15 cellular contexts compared by ENCODE assay signal in the genomic region with DNA sequence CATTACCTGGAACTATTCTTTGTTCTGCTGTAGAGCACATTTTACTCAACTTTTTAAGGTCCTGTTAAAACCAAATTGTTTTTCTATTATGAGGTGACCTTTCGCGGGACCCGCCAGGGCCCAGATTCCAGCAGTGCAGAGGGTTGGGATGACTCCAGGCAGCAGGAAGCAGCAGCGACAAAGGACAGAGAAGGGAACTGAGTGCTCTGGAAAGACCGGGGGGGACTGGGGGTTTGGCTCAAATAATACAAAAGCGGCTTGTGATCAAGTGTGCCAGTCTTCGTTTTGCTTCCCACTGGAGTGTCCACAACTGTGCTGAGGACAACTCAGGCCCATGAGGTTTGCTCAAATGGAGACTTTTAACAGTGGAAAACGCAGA. TPM values are rescaled to one million over a fixed set of nuclear protein-coding genes. Genes with fewer than 3 reads are reported as not detected.
DNase-seq lines count a peak whose midpoint lies in the region; ATAC-seq and TF ChIP-seq lines count a peak whose summit lies in the region.
"Had no signal": no experiment of that assay in that cellular context is flagged by ENCODE, and none has a peak within 500 bp of the region (broad histone marks: within the 10 kb centered on the region; RNA-seq: fewer than 3 reads in every experiment).

No MANE protein-coding gene starts in this region.

- H3K27ac Mint-ChIP-seq in activated CD4-positive, alpha-beta T cell treated with anti-CD3 and anti-CD28 coated beads, Interleukin-2, amount 10 ng/mL, durations not matched to agents 7 days and 5 days, result peak overlapping the region; percentile 0
- H3K27ac Mint-ChIP-seq in neural progenitor cell, result peak overlapping the region; percentile 87
- H3K27ac Mint-ChIP-seq in type B pancreatic cell, result peak overlapping the region; percentile 56
- H3K27ac Mint-ChIP-seq in Calu3 (ENCODE audit: unreplicated experiment), result no peak overlapping the region

- peaks cover 19% of the 10 kb centered on the region for H3K4me1 Mint-ChIP-seq in activated CD4-positive, alpha-beta T cell treated with anti-CD3 and anti-CD28 coated beads, Interleukin-2, amount 10 ng/mL, durations not matched to agents 7 days and 5 days
- H3K4me1 Mint-ChIP-seq in neural progenitor cell, result peaks cover 51% of the 10 kb centered on the region
- H3K4me1 Mint-ChIP-seq in type B pancreatic cell (ENCODE audit: unreplicated experiment), result peaks cover 41% of the 10 kb centered on the region
- H3K4me1 Mint-ChIP-seq in Calu3 (ENCODE audit: low read depth, unreplicated experiment), result no peaks in the 10 kb centered on the region

- H3K4me3 Mint-ChIP-seq in activated CD4-positive, alpha-beta T cell treated with anti-CD3 and anti-CD28 coated beads, Interleukin-2, amount 10 ng/mL, durations not matched to agents 7 days and 5 days, result no peak overlapping the region
- H3K4me3 Mint-ChIP-seq in neural progenitor cell (no peak overlapping the region), type B pancreatic cell (no peak overlapping the region), Calu3 (ENCODE audit: low read depth, unreplicated experiment) (no peak overlapping the region)

- peak; percentile 62 to 85 (median 70) for ATAC-seq in heart left ventricle

- CTCF ChIA-PET in activated CD4-positive, alpha-beta T cell treated with anti-CD3 and anti-CD28 coated beads, Interleukin-2, amount 10 ng/mL, durations not matched to agents 7 days and 5 days (lab: Charles Lee), result no interaction called here
- CTCF ChIA-PET in Calu3 (lab: Charles Lee), result no interaction called here

- H3K27me3 ChIP-seq in heart left ventricle (no peaks in the 10 kb centered on the region), neural progenitor cell (no peaks in the 10 kb centered on the region)
- H3K27me3 ChIP-seq: suprapubic skin had no signal

- H3K9me3 ChIP-seq in heart left ventricle (no peaks in the 10 kb centered on the region), neural progenitor cell (ENCODE audit: low read depth) (no peaks in the 10 kb centered on the region)
- H3K9me3 ChIP-seq: SK-N-SH, suprapubic skin had no signal

- H3K79me2 ChIP-seq in neural progenitor cell (ENCODE audit: low read depth), result no peaks in the 10 kb centered on the region

- H3K36me3 Mint-ChIP-seq in activated CD4-positive, alpha-beta T cell treated with anti-CD3 and anti-CD28 coated beads, Interleukin-2, amount 10 ng/mL, durations not matched to agents 7 days and 5 days (ENCODE audit: low read depth), result peaks cover 6% of the 10 kb centered on the region
- peaks cover 10% of the 10 kb centered on the region for H3K36me3 Mint-ChIP-seq in neural progenitor cell
- H3K36me3 Mint-ChIP-seq in type B pancreatic cell, result peaks cover 10% of the 10 kb centered on the region
- H3K36me3 Mint-ChIP-seq in Calu3 (ENCODE audit: insufficient read depth, unreplicated experiment), result peaks cover 64% of the 10 kb centered on the region

- H3K4me1 ChIP-seq in heart left ventricle (peaks cover 0 to 22% (median 4%) of the 10 kb centered on the region in 12 donors), neural progenitor cell (peaks cover 62% of the 10 kb centered on the region)

- no peak for DNase-seq in activated CD4-positive, alpha-beta T cell treated with anti-CD3 and anti-CD28 coated beads, Interleukin-2, amount 10 ng/mL, durations not matched to agents 7 days and 5 days
- DNase-seq in activated CD4-positive, alpha-beta T cell treated with anti-CD3 and anti-CD28 coated beads, Interleukin-2, amount 50 U/mL, for 1 hour, result no peak
- DNase-seq in heart left ventricle, result peak in 1 of 5 donors; percentile 60
- DNase-seq in neural progenitor cell (ENCODE audit: low spot score), result peak; percentile 37
- no peak for DNase-seq in type B pancreatic cell (ENCODE audit: extremely low spot score, unreplicated experiment)
- DNase-seq in activated gamma-delta T cell treated with Interleukin-2 at 50 U/mL for 16 hours, result no peak
- no peak for DNase-seq in DMS 273 treated with DMSO at 0.1 percent for 48 hours (lab: John Stamatoyannopoulos, UW)
- no peak for DNase-seq in Calu3
- DNase-seq: 8988T; activated CD8-positive, alpha-beta memory T cell treated with anti-CD3 and anti-CD28 coated beads, Interleukin-2, amount 50 U/mL, for 4 hours; dermis blood vessel endothelial cell; SK-N-SH; WERI-Rb-1 had no signal

- intact Hi-C loops in heart left ventricle (cut with DNase I), result no loop called here
- intact Hi-C loops in Calu3 (cut with micrococcal nuclease; ENCODE audit: unreplicated experiment), result no loop called here

- no peaks in the 10 kb centered on the region for H3K9me3 Mint-ChIP-seq in activated CD4-positive, alpha-beta T cell treated with anti-CD3 and anti-CD28 coated beads, Interleukin-2, amount 10 ng/mL, durations not matched to agents 7 days and 5 days
- no peaks in the 10 kb centered on the region for H3K9me3 Mint-ChIP-seq in neural progenitor cell
- no peaks in the 10 kb centered on the region for H3K9me3 Mint-ChIP-seq in type B pancreatic cell
- no peaks in the 10 kb centered on the region for H3K9me3 Mint-ChIP-seq in Calu3 (ENCODE audit: low read depth, unreplicated experiment)

- H3K36me3 ChIP-seq in heart left ventricle (peaks cover 0 to 32% (median 17%) of the 10 kb centered on the region in 9 donors), neural progenitor cell (no peaks in the 10 kb centered on the region)

- TF ChIP-seq POLR2A in heart left ventricle (IDR thresholded peaks at IDR 0.05), result no peak

- no TSS peak for BruUV-seq in Calu3 (replicated peaks; lab: Mats Ljungman, UMichigan)

- H2AFZ ChIP-seq in neural progenitor cell (replicated peaks), result no peak overlapping the region

- peaks cover 50% of the 10 kb centered on the region for H3F3A ChIP-seq in neural progenitor cell (ENCODE audit: low read depth)

- TF ChIP-seq CTCF in heart left ventricle (IDR thresholded peaks at IDR 0.05), result no peak
- no peak for TF ChIP-seq CTCF in neural progenitor cell (IDR thresholded peaks at IDR 0.05)
- no peak for TF ChIP-seq CTCF in type B pancreatic cell (conservative IDR thresholded peaks at IDR 0.05)
- TF ChIP-seq CTCF in Calu3 (IDR thresholded peaks at IDR 0.05; ENCODE audit: unreplicated experiment), result no peak

- H3K27me3 Mint-ChIP-seq in activated CD4-positive, alpha-beta T cell treated with anti-CD3 and anti-CD28 coated beads, Interleukin-2, amount 10 ng/mL, durations not matched to agents 7 days and 5 days, result no peaks in the 10 kb centered on the region
- H3K27me3 Mint-ChIP-seq in neural progenitor cell (ENCODE audit: insufficient read depth, low read depth) (peaks cover 5% of the 10 kb centered on the region), type B pancreatic cell (no peaks in the 10 kb centered on the region), Calu3 (ENCODE audit: unreplicated experiment) (no peaks in the 10 kb centered on the region)

- no peak overlapping the region for H3K9ac ChIP-seq in neural progenitor cell
- H3K9ac ChIP-seq: SK-N-SH had no signal

- H3K4me3 ChIP-seq in heart left ventricle (no peak overlapping the region), neural progenitor cell (no peak overlapping the region)
- H3K4me3 ChIP-seq: skin epidermis, suprapubic skin had no signal

- 27 to 42% (median 31%) methylated on average over 8 of the region's 8 CpGs for WGBS in heart left ventricle, 4 donors

- peaks cover 49% of the 10 kb centered on the region for H4K20me1 ChIP-seq in neural progenitor cell (ENCODE audit: low read depth)

- H3K4me2 ChIP-seq in neural progenitor cell, result peak overlapping the region; percentile 50
- H3K4me2 ChIP-seq: SK-N-SH had no signal

- POLR2A ChIA-PET in activated CD4-positive, alpha-beta T cell treated with anti-CD3 and anti-CD28 coated beads, Interleukin-2, amount 10 ng/mL, durations not matched to agents 7 days and 5 days (lab: Charles Lee), result no interaction called here

- peak overlapping the region in 9 of 12 donors; percentile 1 to 47 (median 22) for H3K27ac ChIP-seq in heart left ventricle
- H3K27ac ChIP-seq in neural progenitor cell, result peak overlapping the region; percentile 81
- H3K27ac ChIP-seq: suprapubic skin, WERI-Rb-1 had no signal

RNA-seq across cellular contexts. Expression of a gene that starts 26.9 kb away (rescaled TPM):
- 100 to 1,000 TPM; 101 to 111 TPM for total RNA-seq in activated CD4-positive, alpha-beta T cell treated with anti-CD3 and anti-CD28 coated beads, Interleukin-2, amount 10 ng/mL, durations not matched to agents 7 days and 5 days
- total RNA-seq in heart left ventricle (10 to 100 TPM; 37.9 to 81.3 (median 49.7) TPM), neural progenitor cell (ENCODE audit: low replicate concordance) (188 and 212 TPM in 2 replicates), type B pancreatic cell (ENCODE audit: low replicate concordance) (87.9 and 142 TPM in 2 replicates), Calu3 (2022) (109 and 120 TPM in 2 replicates)
- 10 to 100 TPM; 37.7 to 43.4 TPM for polyA plus RNA-seq in heart left ventricle
